9 cellular contexts compared by ENCODE assay signal in genomic region chr14:75711134-75711795, GRCh38. TPM values are rescaled to one million over a fixed set of nuclear protein-coding genes. Genes with fewer than 3 reads are reported as not detected.
DNase-seq lines count a peak whose midpoint lies in the region; ATAC-seq and TF ChIP-seq lines count a peak whose summit lies in the region.
"Had no signal": no experiment of that assay in that cellular context is flagged by ENCODE, and none has a peak within 500 bp of the region (broad histone marks: within the 10 kb centered on the region; RNA-seq: fewer than 3 reads in every experiment).

No MANE protein-coding gene starts in this region.

- no peak for TF ChIP-seq EP300 in Ishikawa (IDR thresholded peaks at IDR 0.05; ENCODE audit: borderline replicate concordance)

- peaks cover 3% of the 10 kb centered on the region for H3K4me1 ChIP-seq in prostate gland (replicated peaks)

- CTCF ChIA-PET in activated CD4-positive, alpha-beta memory T cell treated with anti-CD3 and anti-CD28 coated beads for 36 hours (lab: Charles Lee) = interaction anchor here (0.9 to 6.2 kb wide), 10 partner anchors 9 to 340 kb away, joined by 3 to 181 read pairs (median 5); partner anchors contain the start of genes FLVCR2, IFT43 and TGFB3

- no peak overlapping the region for H3K4me3 ChIP-seq in prostate gland

- intact Hi-C loops in activated CD4-positive, alpha-beta memory T cell treated with anti-CD3 and anti-CD28 coated beads for 36 hours (cut with micrococcal nuclease) = no loop called here
- intact Hi-C loops in prostate gland (cut with DNase I) = loop anchor here (1.0 kb wide), 2 partner anchors 83 to 271 kb away; no protein-coding TSS in a partner anchor

- peak overlapping the region; percentile 73 to 77 for H3K27ac ChIP-seq in prostate gland

- no peaks in the 10 kb centered on the region for H3K36me3 ChIP-seq in prostate gland

- no peak overlapping the region for H3K4me3 Mint-ChIP-seq in activated CD4-positive, alpha-beta memory T cell treated with anti-CD3 and anti-CD28 coated beads for 36 hours
- H3K4me3 Mint-ChIP-seq in glutamatergic neuron (ENCODE audit: unreplicated experiment) = no peak overlapping the region

- TF ChIP-seq RAD21 in Ishikawa (IDR thresholded peaks at IDR 0.05; ENCODE audit: low read depth) = peak; percentile 83

- POLR2A ChIA-PET in activated CD4-positive, alpha-beta memory T cell treated with anti-CD3 and anti-CD28 coated beads for 36 hours (lab: Charles Lee) = no interaction called here

- H3K9me3 Mint-ChIP-seq in activated CD4-positive, alpha-beta memory T cell treated with anti-CD3 and anti-CD28 coated beads for 36 hours = no peaks in the 10 kb centered on the region
- no peaks in the 10 kb centered on the region for H3K9me3 Mint-ChIP-seq in glutamatergic neuron (ENCODE audit: unreplicated experiment)
- H3K9me3 Mint-ChIP-seq: activated naive CD4-positive, alpha-beta T cell treated with anti-CD3 and anti-CD28 coated beads, Interleukin-2, amount 50 U/mL, for 72 hours had no signal

- H3K36me3 Mint-ChIP-seq in activated CD4-positive, alpha-beta memory T cell treated with anti-CD3 and anti-CD28 coated beads for 36 hours = no peaks in the 10 kb centered on the region
- H3K36me3 Mint-ChIP-seq in glutamatergic neuron (ENCODE audit: unreplicated experiment) = no peaks in the 10 kb centered on the region
- H3K36me3 Mint-ChIP-seq: activated naive CD4-positive, alpha-beta T cell treated with anti-CD3 and anti-CD28 coated beads, Interleukin-2, amount 50 U/mL, for 72 hours had no signal

- DNase-seq in NCI-H146 (lab: John Stamatoyannopoulos, UW) (peak; percentile 4), NCI-H146 treated with DMSO at 0.1 percent for 48 hours (lab: John Stamatoyannopoulos, UW; ENCODE audit: unreplicated experiment) (no peak), glutamatergic neuron (peak; percentile 39), prostate gland (ENCODE audit: low spot score) (peak; percentile 48)
- DNase-seq in activated CD4-positive, alpha-beta memory T cell treated with anti-CD3 and anti-CD28 coated beads for 36 hours = peak; percentile 29

- TF ChIP-seq CTCF in glutamatergic neuron (IDR thresholded peaks at IDR 0.05; ENCODE audit: partially characterized antibody, unreplicated experiment) = peak; percentile 81
- peak; percentile 81 to 88 (median 84) for TF ChIP-seq CTCF in prostate gland (IDR thresholded peaks at IDR 0.05)

- H3K4me1 Mint-ChIP-seq in activated CD4-positive, alpha-beta memory T cell treated with anti-CD3 and anti-CD28 coated beads for 36 hours (ENCODE audit: low read depth) = no peaks in the 10 kb centered on the region
- H3K4me1 Mint-ChIP-seq in glutamatergic neuron (ENCODE audit: low read depth, unreplicated experiment) = no peaks in the 10 kb centered on the region

- H3K27me3 Mint-ChIP-seq in activated CD4-positive, alpha-beta memory T cell treated with anti-CD3 and anti-CD28 coated beads for 36 hours = no peaks in the 10 kb centered on the region
- no peaks in the 10 kb centered on the region for H3K27me3 Mint-ChIP-seq in glutamatergic neuron (ENCODE audit: unreplicated experiment)

- no peaks in the 10 kb centered on the region for H3K27me3 ChIP-seq in prostate gland (replicated peaks; ENCODE audit: insufficient read depth)

- H3K9me3 ChIP-seq in prostate gland = no peaks in the 10 kb centered on the region

- WGBS in prostate gland = 44% methylated on average over 4 of the region's 4 CpGs

- H3K27ac Mint-ChIP-seq in activated CD4-positive, alpha-beta memory T cell treated with anti-CD3 and anti-CD28 coated beads for 36 hours = no peak overlapping the region
- no peak overlapping the region for H3K27ac Mint-ChIP-seq in glutamatergic neuron (ENCODE audit: unreplicated experiment)
- H3K27ac Mint-ChIP-seq: activated naive CD4-positive, alpha-beta T cell treated with anti-CD3 and anti-CD28 coated beads, Interleukin-2, amount 50 U/mL, for 72 hours had no signal

- ATAC-seq in HG02852 (IDR thresholded peaks at IDR 0.05; ENCODE audit: unreplicated experiment) (no peak), HG02571 (IDR thresholded peaks at IDR 0.05; ENCODE audit: unreplicated experiment) (no peak)

- TF ChIP-seq POLR2A in prostate gland (IDR thresholded peaks at IDR 0.05) = no peak

TF ChIP-seq in Ishikawa, 13 proteins besides CTCF, POLR2A, EP300 and RAD21:
- TF ChIP-seq REST (IDR thresholded peaks at IDR 0.05; ENCODE audit: low read depth) (no peak), CREB1 (IDR thresholded peaks at IDR 0.05; ENCODE audit: low read depth) (no peak), TAF1 (IDR thresholded peaks at IDR 0.05; ENCODE audit: low read depth) (no peak), MAX (IDR thresholded peaks at IDR 0.05) (no peak), ZBTB7A (IDR thresholded peaks at IDR 0.05; ENCODE audit: low read depth) (peak; percentile 61; the same call in 1 of the 2 replicates), TCF12 (IDR thresholded peaks at IDR 0.05; ENCODE audit: low read depth) (no peak), YY1 (IDR thresholded peaks at IDR 0.05; ENCODE audit: low read depth) (no peak), USF1 (IDR thresholded peaks at IDR 0.05) (no peak), TEAD4 (IDR thresholded peaks at IDR 0.05) (no peak), EGR1 (IDR thresholded peaks at IDR 0.05) (no peak), CEBPB (IDR thresholded peaks at IDR 0.05) (0 out of 2 replicates have a peak, but pooled peaks have one; percentile 13), FOXM1 (IDR thresholded peaks at IDR 0.05; ENCODE audit: borderline replicate concordance, low read depth) (no peak), NFIC (IDR thresholded peaks at IDR 0.05) (no peak)

RNA-seq across cellular contexts. Expression of gene TTLL5, which starts 50.2 kb away (rescaled TPM):
- total RNA-seq in activated CD4-positive, alpha-beta memory T cell treated with anti-CD3 and anti-CD28 coated beads for 36 hours = 10 to 100 TPM; 23.6 to 28.4 TPM
- total RNA-seq in glutamatergic neuron (ENCODE audit: unreplicated experiment) = 43.1 TPM
- 10 to 100 TPM; 40.3 to 46.2 TPM for total RNA-seq in prostate gland

RNA-seq across cellular contexts. Expression of gene ERG28, which starts 50.6 kb away (rescaled TPM):
- total RNA-seq in activated CD4-positive, alpha-beta memory T cell treated with anti-CD3 and anti-CD28 coated beads for 36 hours = 10 to 100 TPM; 25.9 to 26.8 TPM
- 16.2 TPM for total RNA-seq in glutamatergic neuron (ENCODE audit: unreplicated experiment)
- 10 to 100 TPM; 16.7 to 54.6 TPM for total RNA-seq in prostate gland
